Comparison of ENCODE assay signal across 8 cellular contexts in genomic region chr11:33829430-33830141, GRCh38.
DNase-seq lines count a peak whose midpoint lies in the region; ATAC-seq and TF ChIP-seq lines count a peak whose summit lies in the region.

No MANE protein-coding gene starts in this region.

- H3K4me3 ChIP-seq in HAP-1 (0 out of 2 replicates have a peak overlapping the region, but pooled peaks have one; percentile 4), coronary artery (peak overlapping the region; percentile 70)

- no peaks in the 10 kb centered on the region for H3K9me3 ChIP-seq in HAP-1

- no peak for ATAC-seq in HG03045 (IDR thresholded peaks at IDR 0.05; ENCODE audit: unreplicated experiment)

- peaks cover 26% of the 10 kb centered on the region for H3K27me3 ChIP-seq in HAP-1 (ENCODE audit: low read depth)

- H3K4me1 ChIP-seq in HAP-1 = no peaks in the 10 kb centered on the region

- in situ Hi-C loops in HAP-1 (cut with MboI; ENCODE audit: low sequenced_read_pairs) = loop anchor here (25.0 kb wide), 3 partner anchors 467 to 658 kb away; partner anchors contain the start of gene ABTB2

- H3K27ac ChIP-seq in coronary artery = no peak overlapping the region

- DNase-seq in EH (ENCODE audit: low read depth) (peak; percentile 75), HAP-1 (ENCODE audit: low spot score in 2 of 2) (peak; percentile 71 to 74), NCI-H1694 (lab: John Stamatoyannopoulos, UW) (peak; percentile 10), coronary artery (ENCODE audit: low spot score) (no peak), left kidney (ENCODE audit: low read depth, low spot score) (peak; percentile 88)
- peak; percentile 33 for DNase-seq in activated CD4-positive, alpha-beta T cell treated with anti-CD3 and anti-CD28 coated beads for 1 hour
- peak; percentile 36 to 39 for DNase-seq in stimulated activated CD4-positive, alpha-beta T cell treated with anti-CD3 and anti-CD28 coated beads, Interleukin-1b, Interleukin-23, amount 100 ng/mL, for 4 hours (ENCODE audit: low read depth in 2 of 2)

- peak; percentile 46 for TF ChIP-seq CTCF in coronary artery (IDR thresholded peaks at IDR 0.05)

- H3K36me3 ChIP-seq in HAP-1 (replicated peaks) = no peaks in the 10 kb centered on the region
